ENCODE assay signal across 1 cellular context in genomic region chr11:119356349-119357031, GRCh38.
A peak's percentile ranks its signal among the peaks of the same experiment; 100 is the strongest.
TF ChIP-seq lines count a peak whose summit lies in the region.

No MANE protein-coding gene starts in this region.

TF ChIP-seq in K562, 482 proteins besides CTCF, POLR2A, EP300 and RAD21 (continued from another document and continues in another):
- TF ChIP-seq ZBTB40 (IDR thresholded peaks at IDR 0.05) (0 out of 2 replicates have a peak, but pooled peaks have one; percentile 42), ZBTB40 (CRISPR knock-in tag; IDR thresholded peaks at IDR 0.05) (no peak), HNRNPLL (IDR thresholded peaks at IDR 0.05; ENCODE audit: low read depth, low read length, poor library complexity, severe bottlenecking) (peak; percentile 74), ZNF12 (CRISPR knock-in tag; IDR thresholded peaks at IDR 0.05) (no peak), RB1 (IDR thresholded peaks at IDR 0.05; ENCODE audit: low read depth) (peak; percentile 94), E2F6 (IDR thresholded peaks at IDR 0.05; ENCODE audit: borderline replicate concordance in 1 of 2, extremely low read depth in 1 of 2, insufficient read depth in 1 of 2, insufficient read length in 1 of 2, low read depth in 1 of 2, low read length in 1 of 2, poor library complexity in 1 of 2, severe bottlenecking in 1 of 2) (peak in 1 of 2 experiments; percentile 76), DEAF1 (CRISPR knock-in tag; IDR thresholded peaks at IDR 0.05) (peak; percentile 81), NFIC (IDR thresholded peaks at IDR 0.05) (peak; percentile 82), RBFOX2 (IDR thresholded peaks at IDR 0.05; ENCODE audit: low read depth, low read length) (peak; percentile 52; the same call in 1 of the 2 replicates), SP1 (CRISPR knock-in tag; IDR thresholded peaks at IDR 0.05) (peak; percentile 47), MCM3 (IDR thresholded peaks at IDR 0.05) (no peak), CC2D1A (IDR thresholded peaks at IDR 0.05) (peak; percentile 53; the same call in 1 of the 2 replicates), ZNF212 (CRISPR knock-in tag; IDR thresholded peaks at IDR 0.05) (no peak), DPF2 (IDR thresholded peaks at IDR 0.05) (peak; percentile 44; the same call in 1 of the 2 replicates), SMARCA4 (IDR thresholded peaks at IDR 0.05) (peak; percentile 47; the same call in 1 of the 2 replicates), ZNF583 (CRISPR knock-in tag; IDR thresholded peaks at IDR 0.05) (0 out of 2 replicates have a peak, but pooled peaks have one; percentile 37), ATF6 (CRISPR knock-in tag; IDR thresholded peaks at IDR 0.05) (0 out of 2 replicates have a peak, but pooled peaks have one; percentile 27), ZNF511 (CRISPR knock-in tag; IDR thresholded peaks at IDR 0.05) (0 out of 2 replicates have a peak, but pooled peaks have one; percentile 32), CREBBP (IDR thresholded peaks at IDR 0.05; ENCODE audit: low read depth, low read length) (no peak), GTF2B (IDR thresholded peaks at IDR 0.05; ENCODE audit: extremely low read depth, insufficient read length) (no peak), ZNF668 (CRISPR knock-in tag; IDR thresholded peaks at IDR 0.05) (no peak), PHB (CRISPR knock-in tag; IDR thresholded peaks at IDR 0.05) (no peak), NR3C1 (CRISPR knock-in tag; IDR thresholded peaks at IDR 0.05) (no peak), MEIS2 (IDR thresholded peaks at IDR 0.05; ENCODE audit: partially characterized antibody) (no peak), BRD9 (IDR thresholded peaks at IDR 0.05; ENCODE audit: low read depth, partially characterized antibody) (peak; percentile 73), ZNF696 (CRISPR knock-in tag; conservative IDR thresholded peaks at IDR 0.05) (no peak), CTBP1 (IDR thresholded peaks at IDR 0.05; ENCODE audit: borderline replicate concordance) (0 out of 2 replicates have a peak, but pooled peaks have one; percentile 35), SREBF1 (IDR thresholded peaks at IDR 0.05; ENCODE audit: borderline replicate concordance, low read depth, low read length) (no peak), ERF (CRISPR knock-in tag; IDR thresholded peaks at IDR 0.05) (no peak), TEAD1 (CRISPR knock-in tag; IDR thresholded peaks at IDR 0.05) (peak in 1 of 2 experiments; percentile 49; a peak in 1 of 4 replicates), NKRF (IDR thresholded peaks at IDR 0.05; ENCODE audit: borderline replicate concordance) (peak; percentile 30; the same call in 1 of the 2 replicates)
- TF ChIP-seq, protein P1, sequence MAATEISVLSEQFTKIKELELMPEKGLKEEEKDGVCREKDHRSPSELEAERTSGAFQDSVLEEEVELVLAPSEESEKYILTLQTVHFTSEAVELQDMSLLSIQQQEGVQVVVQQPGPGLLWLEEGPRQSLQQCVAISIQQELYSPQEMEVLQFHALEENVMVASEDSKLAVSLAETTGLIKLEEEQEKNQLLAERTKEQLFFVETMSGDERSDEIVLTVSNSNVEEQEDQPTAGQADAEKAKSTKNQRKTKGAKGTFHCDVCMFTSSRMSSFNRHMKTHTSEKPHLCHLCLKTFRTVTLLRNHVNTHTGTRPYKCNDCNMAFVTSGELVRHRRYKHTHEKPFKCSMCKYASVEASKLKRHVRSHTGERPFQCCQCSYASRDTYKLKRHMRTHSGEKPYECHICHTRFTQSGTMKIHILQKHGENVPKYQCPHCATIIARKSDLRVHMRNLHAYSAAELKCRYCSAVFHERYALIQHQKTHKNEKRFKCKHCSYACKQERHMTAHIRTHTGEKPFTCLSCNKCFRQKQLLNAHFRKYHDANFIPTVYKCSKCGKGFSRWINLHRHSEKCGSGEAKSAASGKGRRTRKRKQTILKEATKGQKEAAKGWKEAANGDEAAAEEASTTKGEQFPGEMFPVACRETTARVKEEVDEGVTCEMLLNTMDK (IDR thresholded peaks at IDR 0.05; ENCODE audit: borderline replicate concordance, insufficient read depth, low read depth, low read length, poor library complexity, severe bottlenecking) = peak; percentile 61
- TF ChIP-seq, protein P2, sequence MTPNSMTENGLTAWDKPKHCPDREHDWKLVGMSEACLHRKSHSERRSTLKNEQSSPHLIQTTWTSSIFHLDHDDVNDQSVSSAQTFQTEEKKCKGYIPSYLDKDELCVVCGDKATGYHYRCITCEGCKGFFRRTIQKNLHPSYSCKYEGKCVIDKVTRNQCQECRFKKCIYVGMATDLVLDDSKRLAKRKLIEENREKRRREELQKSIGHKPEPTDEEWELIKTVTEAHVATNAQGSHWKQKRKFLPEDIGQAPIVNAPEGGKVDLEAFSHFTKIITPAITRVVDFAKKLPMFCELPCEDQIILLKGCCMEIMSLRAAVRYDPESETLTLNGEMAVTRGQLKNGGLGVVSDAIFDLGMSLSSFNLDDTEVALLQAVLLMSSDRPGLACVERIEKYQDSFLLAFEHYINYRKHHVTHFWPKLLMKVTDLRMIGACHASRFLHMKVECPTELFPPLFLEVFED (CRISPR knock-in tag; conservative IDR thresholded peaks at IDR 0.05) = 0 out of 2 replicates have a peak, but pooled peaks have one; percentile 41
